Comparison of ENCODE assay signal across 8 cellular contexts in the genomic region with DNA sequence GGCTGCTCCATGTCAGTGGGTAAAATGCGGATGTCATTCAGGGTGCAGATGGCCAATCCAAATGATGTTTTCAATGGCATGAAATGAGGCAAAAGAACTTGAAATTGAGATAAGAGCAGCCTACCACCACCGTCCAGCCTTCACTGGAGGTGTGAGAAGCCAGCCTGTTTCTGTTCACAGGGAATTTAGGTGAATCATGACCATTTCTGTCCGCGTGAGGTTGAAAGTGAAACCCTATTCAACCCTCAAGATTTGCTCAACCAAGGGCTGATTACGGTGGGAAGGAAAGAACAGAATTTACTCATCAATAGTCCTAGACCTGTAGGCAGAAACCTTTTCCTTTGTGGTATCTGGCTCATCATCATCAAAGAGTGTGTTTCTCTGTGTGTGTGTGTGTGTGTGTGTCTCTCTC.
DNase-seq lines count a peak whose midpoint lies in the region; ATAC-seq and TF ChIP-seq lines count a peak whose summit lies in the region.

No MANE protein-coding gene starts in this region.

- no peak for TF ChIP-seq CTCF in sigmoid colon (IDR thresholded peaks at IDR 0.05)

- H3K27me3 ChIP-seq in sigmoid colon = no peaks in the 10 kb centered on the region

- H3K4me3 ChIP-seq in sigmoid colon = no peak overlapping the region

- no peak for TF ChIP-seq EP300 in sigmoid colon (IDR thresholded peaks at IDR 0.05)

- ATAC-seq in GM19452 (IDR thresholded peaks at IDR 0.05; ENCODE audit: unreplicated experiment) = peak; percentile 92
- peak; percentile 95 for ATAC-seq in HG03432 (IDR thresholded peaks at IDR 0.05; ENCODE audit: unreplicated experiment)
- ATAC-seq in left lobe of liver = no peak

- intact Hi-C loops in sigmoid colon (cut with DNase I) = no loop called here

- no peaks in the 10 kb centered on the region for H3K36me3 ChIP-seq in sigmoid colon

- peaks cover 0 to 12% (median 10%) of the 10 kb centered on the region in 4 donors for H3K4me1 ChIP-seq in sigmoid colon

- WGBS in sigmoid colon, 2 donors = 67 to 83% methylated on average over 5 of the region's 5 CpGs

- H3K27ac ChIP-seq in sigmoid colon = no peak overlapping the region

- peak; percentile 71 to 77 for DNase-seq in activated T-cell treated with anti-CD3 and anti-CD28 coated beads, Interleukin-2, amount 50 U/mL, for 48 hours
- DNase-seq in stimulated activated CD8-positive, alpha-beta memory T cell treated with anti-CD3 and anti-CD28 coated beads, Interleukin-15, amount 100 ng/mL, for 4 hours (ENCODE audit: low read depth in 2 of 2) = peak; percentile 5 to 45
- DNase-seq in NOMO-1 treated with dmso at 0.1 percent for 144 hours (lab: John Stamatoyannopoulos, UW; ENCODE audit: unreplicated experiment) (no peak), mucosa of gallbladder (ENCODE audit: low spot score) (no peak), left lobe of liver (ENCODE audit: low spot score) (no peak), sigmoid colon (no peak)

- H3K9me3 ChIP-seq in sigmoid colon = peaks cover 0 to 3% (median 0%) of the 10 kb centered on the region in 4 donors

- TF ChIP-seq POLR2A in sigmoid colon (IDR thresholded peaks at IDR 0.05) = no peak

Comparison
In these comparisons a context has a peak if more than half of its experiments do, and no peak if none do; other contexts are left out.
1. DNase-seq: peak in activated T-cell treated with anti-CD3 and anti-CD28 coated beads, Interleukin-2, amount 50 U/mL, for 48 hours (2 of 2) and stimulated activated CD8-positive, alpha-beta memory T cell treated with anti-CD3 and anti-CD28 coated beads, Interleukin-15, amount 100 ng/mL, for 4 hours (2 of 2); none in NOMO-1 treated with dmso at 0.1 percent for 144 hours (single experiment), mucosa of gallbladder (single experiment), left lobe of liver (single experiment) and sigmoid colon (single experiment).